14 cellular contexts compared by ENCODE assay signal in the genomic region with DNA sequence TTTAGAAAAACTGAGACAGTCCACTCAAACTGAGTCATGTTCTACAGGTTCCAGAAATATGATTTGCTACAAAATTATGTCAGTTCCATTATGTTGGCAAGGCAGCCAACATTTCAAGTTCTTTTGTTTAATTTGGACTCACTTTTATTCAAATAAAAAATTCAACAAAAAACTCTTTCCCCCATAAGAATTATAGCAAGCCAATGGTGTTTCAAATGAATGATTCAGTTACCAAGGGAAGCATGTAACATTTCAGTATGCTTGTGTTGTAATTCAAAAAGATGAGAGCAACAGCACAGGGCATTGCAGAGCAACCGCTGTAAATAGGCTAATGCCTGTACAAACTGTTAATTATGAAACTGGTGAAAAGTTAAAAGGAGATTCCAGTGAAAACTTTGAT.
"Had no signal": no experiment of that assay in that cellular context is flagged by ENCODE, and none has a peak within 500 bp of the region (broad histone marks: within the 10 kb centered on the region; RNA-seq: fewer than 3 reads in every experiment).

No MANE protein-coding gene starts in this region.

- H3K27ac ChIP-seq: coronary artery, hepatocyte, thoracic aorta had no signal

- H3K36me3 ChIP-seq: thoracic aorta had no signal

- H3K4me2 ChIP-seq: hepatocyte had no signal

- H3K27me3 ChIP-seq: hepatocyte had no signal

- H3K9me3 ChIP-seq: thoracic aorta had no signal

- H3K27ac Mint-ChIP-seq: activated naive CD4-positive, alpha-beta T cell treated with anti-CD3 and anti-CD28 coated beads, Interleukin-2, amount 50 U/mL, for 72 hours; stimulated activated naive CD8-positive, alpha-beta T cell treated with anti-CD3 and anti-CD28 coated beads, Interleukin-15, amount 100 ng/mL, for 72 hours had no signal

- H3K36me3 Mint-ChIP-seq: activated naive CD4-positive, alpha-beta T cell treated with anti-CD3 and anti-CD28 coated beads, Interleukin-2, amount 50 U/mL, for 72 hours had no signal

- H3K4me3 ChIP-seq: coronary artery, hepatocyte, thoracic aorta had no signal

- DNase-seq: activated CD4-positive, alpha-beta T cell treated with anti-CD3 and anti-CD28 coated beads, Interleukin-2, amount 50 U/mL, for 4 hours; activated CD4-positive, CD25-positive, alpha-beta regulatory T cell treated with anti-CD3 and anti-CD28 coated beads, Interleukin-2, amount 50 U/mL, for 72 hours; activated effector memory CD4-positive, alpha-beta T cell treated with Interleukin-2 at 50 U/mL for 16 hours; activated T-cell treated with anti-CD3 and anti-CD28 coated beads, Interleukin-2, amount 50 U/mL, for 1 hour; effector CD4-positive, alpha-beta T cell; occipital lobe; stimulated activated CD4-positive, alpha-beta T cell treated with anti-CD3 and anti-CD28 coated beads, Interleukin-4, amount 100 ng/mL, for 1 hour; stimulated activated CD8-positive, alpha-beta memory T cell treated with anti-CD3 and anti-CD28 coated beads, Interleukin-4, amount 100 ng/mL, for 48 hours; stimulated activated naive CD8-positive, alpha-beta T cell treated with anti-CD3 and anti-CD28 coated beads, Interleukin-15, amount 100 ng/mL, for 72 hours; T-helper 9 cell had no signal

- H3K27me3 Mint-ChIP-seq: stimulated activated naive CD8-positive, alpha-beta T cell treated with anti-CD3 and anti-CD28 coated beads, Interleukin-15, amount 100 ng/mL, for 72 hours had no signal

- H2AFZ ChIP-seq: hepatocyte had no signal

- H3K4me3 Mint-ChIP-seq: stimulated activated naive CD8-positive, alpha-beta T cell treated with anti-CD3 and anti-CD28 coated beads, Interleukin-15, amount 100 ng/mL, for 72 hours had no signal

- H3K9me3 Mint-ChIP-seq: stimulated activated naive CD8-positive, alpha-beta T cell treated with anti-CD3 and anti-CD28 coated beads, Interleukin-15, amount 100 ng/mL, for 72 hours had no signal

- H3K4me1 Mint-ChIP-seq: stimulated activated naive CD8-positive, alpha-beta T cell treated with anti-CD3 and anti-CD28 coated beads, Interleukin-15, amount 100 ng/mL, for 72 hours had no signal

- H3K79me2 ChIP-seq: hepatocyte had no signal

- ATAC-seq: activated naive CD4-positive, alpha-beta T cell treated with anti-CD3 and anti-CD28 coated beads, Interleukin-2, amount 50 U/mL, for 72 hours; stimulated activated naive CD8-positive, alpha-beta T cell treated with anti-CD3 and anti-CD28 coated beads, Interleukin-15, amount 100 ng/mL, for 72 hours had no signal
